ENCODE assay signal across 8 cellular contexts in genomic region chr2:95165030-95165370, GRCh38. TPM values are rescaled to one million over a fixed set of nuclear protein-coding genes. Genes with fewer than 3 reads are reported as not detected.
DNase-seq lines count a peak whose midpoint lies in the region; ATAC-seq and TF ChIP-seq lines count a peak whose summit lies in the region.

No MANE protein-coding gene starts in this region.

- H3K36me3 ChIP-seq in Panc1 (ENCODE audit: control insufficient read depth, insufficient read depth, low read length) (peaks cover 2% of the 10 kb centered on the region; the same call in 1 of the 2 replicates), esophagus muscularis mucosa (no peaks in the 10 kb centered on the region)

- intact Hi-C loops in Panc1 (cut with micrococcal nuclease; ENCODE audit: unreplicated experiment) (no loop called here), esophagus muscularis mucosa (cut with DNase I) (loop anchor here (5.0 kb wide), 1 partner anchor 42 kb away; the partner anchor contains the start of gene ZNF892), sciatic nerve (cut with DNase I) (no loop called here)

- TF ChIP-seq EP300 in esophagus muscularis mucosa (IDR thresholded peaks at IDR 0.05), result no peak

- no peak for TF ChIP-seq POLR2A in esophagus muscularis mucosa (IDR thresholded peaks at IDR 0.05; ENCODE audit: low read depth)

- peak; percentile 16 for ATAC-seq in GM21717 (IDR thresholded peaks at IDR 0.05; ENCODE audit: unreplicated experiment)
- ATAC-seq in Panc1, result no peak; the same call in 1 of the 2 replicates
- ATAC-seq in sciatic nerve, result peak; percentile 47

- H3K4me3 ChIP-seq in Panc1 (ENCODE audit: low read depth in 2 of 2, low read length in 2 of 2), result peak overlapping the region; percentile 89 to 99
- H3K4me3 ChIP-seq in esophagus muscularis mucosa, result peak overlapping the region; percentile 65 to 86 (median 71)

- no peak for TF ChIP-seq CTCF in C4-2B (conservative IDR thresholded peaks at IDR 0.05)
- TF ChIP-seq CTCF in Panc1 (IDR thresholded peaks at IDR 0.05), result no peak
- TF ChIP-seq CTCF in esophagus muscularis mucosa (IDR thresholded peaks at IDR 0.05), result no peak
- no peak for TF ChIP-seq CTCF in GM10266 (IDR thresholded peaks at IDR 0.05; ENCODE audit: control insufficient read depth, insufficient read depth, low read depth, missing control alignments)

- 0% methylated on average over 9 of the region's 9 CpGs for WGBS in esophagus muscularis mucosa

- no peaks in the 10 kb centered on the region for H3K27me3 ChIP-seq in Panc1 (ENCODE audit: control insufficient read depth, insufficient read depth, low read length)
- H3K27me3 ChIP-seq in esophagus muscularis mucosa, result no peaks in the 10 kb centered on the region

- DNase-seq in Panc1 (ENCODE audit: low read depth, low spot score) (no peak), esophagus muscularis mucosa (ENCODE audit: extremely low spot score) (no peak), sciatic nerve (ENCODE audit: low spot score) (no peak), superior temporal gyrus (ENCODE audit: extremely low spot score) (no peak), GM10266 (ENCODE audit: extremely low spot score) (no peak)
- no peak for DNase-seq in central memory CD4-positive, alpha-beta T cell

- in situ Hi-C loops in Panc1 (cut with HindIII; ENCODE audit: low pct_unique_long_range_greater_than_20kb, low sequenced_read_pairs), result no loop called here

- peak overlapping the region; percentile 81 for H3K27ac ChIP-seq in C4-2B
- peak overlapping the region; percentile 99 for H3K27ac ChIP-seq in Panc1 (ENCODE audit: low read length)
- H3K27ac ChIP-seq in esophagus muscularis mucosa (replicated peaks in 1 of 4), result peak overlapping the region; percentile 92 to 94 (median 92)

- H3K9me3 ChIP-seq in Panc1 (ENCODE audit: control insufficient read depth, insufficient read depth, low read depth, low read length) (no peaks in the 10 kb centered on the region), esophagus muscularis mucosa (no peaks in the 10 kb centered on the region)

- POLR2A ChIA-PET in Panc1 (lab: Charles Lee), result no interaction called here

- TSS peak; percentile 97 for BruUV-seq in Panc1 (replicated peaks; lab: Mats Ljungman, UMichigan)

- H3K4me1 ChIP-seq in Panc1 (ENCODE audit: control insufficient read depth, insufficient read depth, low read length), result peaks cover 11% of the 10 kb centered on the region
- peaks cover 21 to 33% (median 26%) of the 10 kb centered on the region in 4 donors for H3K4me1 ChIP-seq in esophagus muscularis mucosa

- CTCF ChIA-PET in Panc1 (lab: Charles Lee), result no interaction called here

RNA-seq across cellular contexts. Expression of gene ZNF2, which starts 0.6 kb away (rescaled TPM):
- total RNA-seq in Panc1 (2021; ENCODE audit: unreplicated experiment), result 5.6 TPM
- 4.4 TPM for polyA plus RNA-seq in Panc1 (2012; ENCODE audit: insufficient read length)
- total RNA-seq in esophagus muscularis mucosa, result 1 to 10 TPM; 3.5 to 6.9 (median 6.5) TPM
- 4.7 TPM for total RNA-seq in sciatic nerve

RNA-seq across cellular contexts. Expression of gene ZNF514, which starts 5.4 kb away (rescaled TPM):
- 20.5 TPM for total RNA-seq in Panc1 (2021; ENCODE audit: unreplicated experiment)
- polyA plus RNA-seq in Panc1 (2012; ENCODE audit: insufficient read length), result 12.9 TPM
- total RNA-seq in esophagus muscularis mucosa, result 10 to 100 TPM; 12.1 to 14.5 (median 13.2) TPM
- 32.9 TPM for total RNA-seq in sciatic nerve

RNA-seq across cellular contexts. Expression of gene ZNF892, which starts 42.3 kb away (rescaled TPM):
- 8.1 TPM for total RNA-seq in Panc1 (2021; ENCODE audit: unreplicated experiment)
- polyA plus RNA-seq in Panc1 (2012; ENCODE audit: insufficient read length), result 2.6 TPM
- total RNA-seq in esophagus muscularis mucosa, result 10 to 100 TPM in 1 of 4 donors, 1 to 10 TPM in 3; 3.5 to 12.0 (median 7.6) TPM
- total RNA-seq in sciatic nerve, result 8.5 TPM

RNA-seq across cellular contexts. Expression of gene MRPS5, which starts 43.4 kb away (rescaled TPM):
- total RNA-seq in Panc1 (2021; ENCODE audit: unreplicated experiment) (95.8 TPM), esophagus muscularis mucosa (10 to 100 TPM; 31.1 to 46.6 (median 39.8) TPM), sciatic nerve (49.1 TPM)
- 81.6 TPM for polyA plus RNA-seq in Panc1 (2012; ENCODE audit: insufficient read length)
